In genomic region chr3:146747051-146747450, GRCh38 we compare ENCODE assay signal across 19 cellular contexts.
DNase-seq lines count a peak whose midpoint lies in the region; ATAC-seq and TF ChIP-seq lines count a peak whose summit lies in the region.
"Had no signal": no experiment of that assay in that cellular context is flagged by ENCODE, and none has a peak within 500 bp of the region (broad histone marks: within the 10 kb centered on the region; RNA-seq: fewer than 3 reads in every experiment).

No MANE protein-coding gene starts in this region.

- peak; percentile 17 for DNase-seq in A673 (ENCODE audit: low spot score)
- no peak for DNase-seq in PC-3
- no peak for DNase-seq in brain microvascular endothelial cell
- peak; percentile 75 for DNase-seq in myocyte (ENCODE audit: low read depth)
- DNase-seq in heart right ventricle = no peak
- DNase-seq: Caco-2; CD4-positive, alpha-beta T cell; GDM1; GOT3; NCI-H1105 treated with DMSO at 0.1 percent for 48 hours; NCI-H1694 treated with DMSO at 0.1 percent for 48 hours; NCI-H2107; NCI-H524 had no signal

- H3K27me3 ChIP-seq in A673 (replicated peaks; ENCODE audit: insufficient read depth, low read depth, low read length, poor library complexity) (no peaks in the 10 kb centered on the region), PC-3 (ENCODE audit: low read length) (no peaks in the 10 kb centered on the region), brain microvascular endothelial cell (replicated peaks) (no peaks in the 10 kb centered on the region), heart right ventricle (no peaks in the 10 kb centered on the region)
- H3K27me3 ChIP-seq: SJSA1 had no signal

- H3F3A ChIP-seq in PC-3 (ENCODE audit: low read length, unreplicated experiment) = no peaks in the 10 kb centered on the region

- H3K9me3 ChIP-seq in A673 (ENCODE audit: low read depth, low read length, poor library complexity, severe bottlenecking) (no peaks in the 10 kb centered on the region), PC-3 (ENCODE audit: low read length) (no peaks in the 10 kb centered on the region), heart right ventricle (peaks cover 0 to 6% (median 0%) of the 10 kb centered on the region in 11 donors)
- H3K9me3 ChIP-seq: Caco-2, SJSA1 had no signal

- no TSS peak for BruUV-seq in A673 (replicated peaks; lab: Mats Ljungman, UMichigan)
- BruUV-seq in PC-3 (replicated peaks; lab: Mats Ljungman, UMichigan) = no TSS peak

- intact Hi-C loops in A673 (cut with micrococcal nuclease; ENCODE audit: unreplicated experiment) = loop anchor here (2.0 to 10.0 kb wide), 6 partner anchors 58 to 1330 kb away; no protein-coding TSS in a partner anchor
- intact Hi-C loops in PC-3 (cut with micrococcal nuclease) = loop anchor here (5.0 kb wide), 1 partner anchor 105 kb away; no protein-coding TSS in a partner anchor
- intact Hi-C loops in heart right ventricle (cut with DNase I) = no loop called here

- no peak overlapping the region for H3K4me3 ChIP-seq in A673 (ENCODE audit: low read depth, low read length, poor library complexity, severe bottlenecking)
- H3K4me3 ChIP-seq in PC-3 (ENCODE audit: low read length) = peak overlapping the region; percentile 43; the same call in 1 of the 2 replicates
- no peak overlapping the region for H3K4me3 ChIP-seq in brain microvascular endothelial cell (ENCODE audit: low read depth, low read length)
- no peak overlapping the region for H3K4me3 ChIP-seq in heart right ventricle
- H3K4me3 ChIP-seq: K562, SJSA1 had no signal

- ATAC-seq in PC-3 (no peak; the same call in 1 of the 2 replicates), heart right ventricle (no peak), GM19455 (IDR thresholded peaks at IDR 0.05; ENCODE audit: unreplicated experiment) (no peak), HG03342 (IDR thresholded peaks at IDR 0.05; ENCODE audit: unreplicated experiment) (no peak)
- no peak for ATAC-seq in activated CD4-positive, CD25-positive, alpha-beta regulatory T cell treated with anti-CD3 and anti-CD28 coated beads, Interleukin-2, amount 50 U/mL, for 24 hours
- ATAC-seq: HCT116, K562 had no signal

- in situ Hi-C loops in brain microvascular endothelial cell (cut with HindIII; ENCODE audit: low pct_ligation_motif_present, low sequenced_read_pairs) = no loop called here

- H3K27ac ChIP-seq in A673 (ENCODE audit: low read depth, low read length, poor library complexity, severe bottlenecking) (peak overlapping the region; percentile 51), PC-3 (ENCODE audit: low read length) (peak overlapping the region; percentile 77), brain microvascular endothelial cell (peak overlapping the region; percentile 1), heart right ventricle (no peak overlapping the region)
- H3K27ac ChIP-seq: SJSA1 had no signal

- peak overlapping the region; percentile 56 for H3K9ac ChIP-seq in PC-3 (ENCODE audit: low read length)

- H3K79me2 ChIP-seq in PC-3 (ENCODE audit: low read length) = no peaks in the 10 kb centered on the region

- no peak for TF ChIP-seq CTCF in A673 (conservative IDR thresholded peaks at IDR 0.05; ENCODE audit: low read depth, low read length)
- TF ChIP-seq CTCF in PC-3 (conservative IDR thresholded peaks at IDR 0.05; ENCODE audit: low read depth, low read length) = no peak
- TF ChIP-seq CTCF in brain microvascular endothelial cell (IDR thresholded peaks at IDR 0.05; ENCODE audit: low read depth, low read length, missing control alignments) = no peak
- no peak for TF ChIP-seq CTCF in heart right ventricle (IDR thresholded peaks at IDR 0.05)

- CTCF ChIA-PET in A673 (lab: Charles Lee) (interaction anchor here (1.5 kb wide), 1 partner anchor 373 kb away, joined by 3 read pairs; no protein-coding TSS in a partner anchor), PC-3 (lab: Charles Lee) (no interaction called here)

- H3K4me1 ChIP-seq in A673 (ENCODE audit: insufficient read depth, low read length, poor library complexity, severe bottlenecking) = peaks cover 37% of the 10 kb centered on the region
- H3K4me1 ChIP-seq in PC-3 (ENCODE audit: insufficient read depth, low read length) = peaks cover 32% of the 10 kb centered on the region
- H3K4me1 ChIP-seq in heart right ventricle = no peaks in the 10 kb centered on the region
- H3K4me1 ChIP-seq: Caco-2 had no signal

- POLR2A ChIA-PET in A673 (lab: Charles Lee; ENCODE audit: low non-redundant PET) (no interaction called here), PC-3 (lab: Charles Lee; ENCODE audit: unreplicated experiment) (no interaction called here)

- H3K36me3 ChIP-seq in A673 (ENCODE audit: insufficient read depth, low read length, poor library complexity, severe bottlenecking) (no peaks in the 10 kb centered on the region), PC-3 (ENCODE audit: low read depth, low read length) (no peaks in the 10 kb centered on the region), brain microvascular endothelial cell (replicated peaks) (no peaks in the 10 kb centered on the region), heart right ventricle (no peaks in the 10 kb centered on the region)
- H3K36me3 ChIP-seq: SJSA1 had no signal

- H3K4me2 ChIP-seq in PC-3 (ENCODE audit: low read length) = peak overlapping the region; percentile 51; the same call in 1 of the 2 replicates

- H3K9me2 ChIP-seq in PC-3 (replicated peaks; ENCODE audit: low read length) = no peaks in the 10 kb centered on the region

- H4K20me1 ChIP-seq in PC-3 (ENCODE audit: low read length) = no peaks in the 10 kb centered on the region

- no peak overlapping the region for H2AFZ ChIP-seq in PC-3 (ENCODE audit: low read length)

Comparison
In these comparisons a context has a peak if more than half of its experiments do, and no peak if none do; other contexts are left out.
1. DNase-seq: peak in A673 (single experiment) and myocyte (single experiment); none in PC-3 (single experiment), brain microvascular endothelial cell (single experiment) and heart right ventricle (0 of 2).
2. H3K27ac ChIP-seq: peak in A673 (single experiment), PC-3 (single experiment) and brain microvascular endothelial cell (single experiment); none in heart right ventricle (0 of 10).
3. intact Hi-C loops: an anchor here in A673 (2.0 to 10.0 kb wide) and PC-3 (5.0 kb wide); none called in heart right ventricle.